ENCODE assay signal across 8 cellular contexts in genomic region chr14:49461529-49462401, GRCh38.
A peak's percentile ranks its signal among the peaks of the same experiment; 100 is the strongest.
DNase-seq lines count a peak whose midpoint lies in the region; ATAC-seq and TF ChIP-seq lines count a peak whose summit lies in the region.

No MANE protein-coding gene starts in this region.

- H3K4me2 ChIP-seq in parathyroid adenoma (ENCODE audit: low read length): no peak overlapping the region

- no peaks in the 10 kb centered on the region for H3K9me3 Mint-ChIP-seq in activated CD4-positive, alpha-beta memory T cell treated with anti-CD3 and anti-CD28 coated beads for 36 hours

- no peak overlapping the region for H3K27ac ChIP-seq in parathyroid adenoma

- peak; percentile 86 for DNase-seq in DMS 273 (lab: John Stamatoyannopoulos, UW; ENCODE audit: unreplicated experiment)
- DNase-seq in NCI-H69 (lab: John Stamatoyannopoulos, UW): peak; percentile 87
- peak; percentile 46 for DNase-seq in activated CD4-positive, alpha-beta memory T cell treated with anti-CD3 and anti-CD28 coated beads for 36 hours
- peak; percentile 82 for DNase-seq in fibroblast of mammary gland (ENCODE audit: low read depth)
- no peak for DNase-seq in occipital lobe (lab: John Stamatoyannopoulos, UW)

- H3K9me3 ChIP-seq in parathyroid adenoma (ENCODE audit: control insufficient read depth, low read length): no peaks in the 10 kb centered on the region

- H2AFZ ChIP-seq in parathyroid adenoma: no peak overlapping the region

- TF ChIP-seq CTCF in fibroblast of mammary gland (conservative IDR thresholded peaks at IDR 0.05; ENCODE audit: control insufficient read depth, insufficient read depth, low read depth, low read length): peak; percentile 77
- TF ChIP-seq CTCF in parathyroid adenoma (IDR thresholded peaks at IDR 0.05): peak; percentile 55

- H3K27ac Mint-ChIP-seq in activated CD4-positive, alpha-beta memory T cell treated with anti-CD3 and anti-CD28 coated beads for 36 hours: no peak overlapping the region

- no peaks in the 10 kb centered on the region for H3K4me1 Mint-ChIP-seq in activated CD4-positive, alpha-beta memory T cell treated with anti-CD3 and anti-CD28 coated beads for 36 hours (ENCODE audit: low read depth)

- H3K4me3 ChIP-seq in fibroblast of mammary gland (ENCODE audit: control insufficient read depth, low read depth, low read length): no peak overlapping the region
- H3K4me3 ChIP-seq in parathyroid adenoma (ENCODE audit: low read depth, low read length): no peak overlapping the region

- no peaks in the 10 kb centered on the region for H3K27me3 Mint-ChIP-seq in activated CD4-positive, alpha-beta memory T cell treated with anti-CD3 and anti-CD28 coated beads for 36 hours

- CTCF ChIA-PET in activated CD4-positive, alpha-beta memory T cell treated with anti-CD3 and anti-CD28 coated beads for 36 hours (lab: Charles Lee): interaction anchor here (0.6 to 8.8 kb wide), 44 partner anchors 9 to 391 kb away, joined by 3 to 178 read pairs (median 4); partner anchors contain the start of genes KLHDC1, KLHDC2, MGAT2 and NEMF

- no peaks in the 10 kb centered on the region for H3K36me3 Mint-ChIP-seq in activated CD4-positive, alpha-beta memory T cell treated with anti-CD3 and anti-CD28 coated beads for 36 hours

- no peak overlapping the region for H3K9ac ChIP-seq in parathyroid adenoma

- intact Hi-C loops in activated CD4-positive, alpha-beta memory T cell treated with anti-CD3 and anti-CD28 coated beads for 36 hours (cut with micrococcal nuclease): loop anchor here (1.0 to 5.0 kb wide), 4 partner anchors 36 to 371 kb away; partner anchors contain the start of genes MGAT2, RPL36AL and RPS29

- ATAC-seq in GM19372 (IDR thresholded peaks at IDR 0.05; ENCODE audit: low read depth, unreplicated experiment) (peak; percentile 90), HG03439 (IDR thresholded peaks at IDR 0.05; ENCODE audit: unreplicated experiment) (peak; percentile 83)

- H3K36me3 ChIP-seq in parathyroid adenoma (ENCODE audit: control insufficient read depth, insufficient read depth, low read length): no peaks in the 10 kb centered on the region

- no peaks in the 10 kb centered on the region for H3K79me2 ChIP-seq in parathyroid adenoma

- H3K27me3 ChIP-seq in parathyroid adenoma (ENCODE audit: control insufficient read depth, insufficient read depth, low read length): no peaks in the 10 kb centered on the region

- POLR2A ChIA-PET in activated CD4-positive, alpha-beta memory T cell treated with anti-CD3 and anti-CD28 coated beads for 36 hours (lab: Charles Lee): interaction anchor here (2.0 kb wide), 1 partner anchor 36 kb away, joined by 6 read pairs; no protein-coding TSS in a partner anchor

- no peak overlapping the region for H3K4me3 Mint-ChIP-seq in activated CD4-positive, alpha-beta memory T cell treated with anti-CD3 and anti-CD28 coated beads for 36 hours

- no peaks in the 10 kb centered on the region for H3K4me1 ChIP-seq in parathyroid adenoma
